30 cellular contexts compared by ENCODE assay signal in the genomic region with DNA sequence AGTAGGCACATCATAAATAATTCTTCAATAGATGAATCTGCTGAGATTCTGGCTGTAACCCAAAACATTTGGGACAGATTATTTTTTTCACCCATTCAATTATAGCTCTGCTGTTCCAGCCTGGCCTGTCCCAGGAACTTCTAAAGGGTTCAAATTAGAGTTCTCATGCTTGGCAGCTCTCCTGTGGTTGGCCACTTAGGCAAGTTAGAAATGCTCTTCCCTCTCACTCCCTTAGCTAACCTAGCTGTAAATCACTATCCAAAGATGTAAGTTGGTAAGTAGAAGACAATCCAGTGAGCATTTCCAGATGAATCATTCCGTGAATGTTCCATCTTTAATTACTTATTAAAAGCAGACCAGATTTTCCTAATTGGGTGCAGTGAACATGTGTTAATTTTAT.
"Had no signal": no experiment of that assay in that cellular context is flagged by ENCODE, and none has a peak within 500 bp of the region (broad histone marks: within the 10 kb centered on the region; RNA-seq: fewer than 3 reads in every experiment).

No MANE protein-coding gene starts in this region.

- DNase-seq: activated CD4-positive, alpha-beta memory T cell treated with anti-CD3 and anti-CD28 coated beads for 36 hours; activated CD4-positive, alpha-beta T cell treated with anti-CD3 and anti-CD28 coated beads for 48 hours; activated CD8-positive, alpha-beta memory T cell treated with anti-CD3 and anti-CD28 coated beads, Interleukin-2, amount 50 U/mL, for 4 hours; activated effector memory CD4-positive, alpha-beta T cell treated with anti-CD3 and anti-CD28 coated beads, Interleukin-2, amount 50 U/mL, for 16 hours; activated naive CD4-positive, alpha-beta T cell treated with anti-CD3 and anti-CD28 coated beads, Interleukin-2, amount 10 ng/mL, durations not matched to agents 7 days and 5 days; activated naive CD8-positive, alpha-beta T cell treated with anti-CD3 and anti-CD28 coated beads, Interleukin-2, amount 10 ng/mL, durations not matched to agents 7 days and 5 days; activated T-cell treated with anti-CD3 and anti-CD28 coated beads, Interleukin-2, amount 50 U/mL, for 1 hour; amniotic stem cell; brain microvascular endothelial cell; caudate nucleus; cortex of kidney; effector memory CD8-positive, alpha-beta T cell; erythroblast; foreskin keratinocyte; heart left ventricle; hypothalamus; immature natural killer cell; left lung; lower lobe of right lung; mesendoderm; posterior cingulate gyrus; right lobe of liver; small intestine; stimulated activated CD4-positive, alpha-beta T cell treated with anti-CD3 and anti-CD28 coated beads, Interleukin-4, amount 100 ng/mL, for 4 hours; stimulated activated CD8-positive, alpha-beta memory T cell treated with anti-CD3 and anti-CD28 coated beads, Interleukin-4, amount 100 ng/mL, for 48 hours; stimulated activated naive CD8-positive, alpha-beta T cell treated with anti-CD3 and anti-CD28 coated beads, Interleukin-15, amount 100 ng/mL, for 72 hours; substantia nigra; upper lobe of left lung had no signal

- H3K4me3 ChIP-seq: heart left ventricle, left lung, lower lobe of right lung, right lobe of liver, upper lobe of left lung had no signal

- ATAC-seq: effector memory CD8-positive, alpha-beta T cell; foreskin keratinocyte; heart left ventricle; left lung; lower lobe of right lung; natural killer cell treated with Interleukin-12 subunit alpha and Interleukin-12 subunit beta and Interleukin-15 and Interleukin-18, amount 100 ng/mL, for 72 hours; right lobe of liver; stimulated activated memory B cell treated with anti-CD40 and anti-IgM and Interleukin-4, amounts not matched to agents 10 μg/mL and 1 μg/mL and 100 μg/mL, for 72 hours; stimulated activated naive CD8-positive, alpha-beta T cell treated with anti-CD3 and anti-CD28 coated beads, Interleukin-15, amount 100 ng/mL, for 72 hours had no signal
